ENCODE assay signal across 1 cellular context in the genomic region with DNA sequence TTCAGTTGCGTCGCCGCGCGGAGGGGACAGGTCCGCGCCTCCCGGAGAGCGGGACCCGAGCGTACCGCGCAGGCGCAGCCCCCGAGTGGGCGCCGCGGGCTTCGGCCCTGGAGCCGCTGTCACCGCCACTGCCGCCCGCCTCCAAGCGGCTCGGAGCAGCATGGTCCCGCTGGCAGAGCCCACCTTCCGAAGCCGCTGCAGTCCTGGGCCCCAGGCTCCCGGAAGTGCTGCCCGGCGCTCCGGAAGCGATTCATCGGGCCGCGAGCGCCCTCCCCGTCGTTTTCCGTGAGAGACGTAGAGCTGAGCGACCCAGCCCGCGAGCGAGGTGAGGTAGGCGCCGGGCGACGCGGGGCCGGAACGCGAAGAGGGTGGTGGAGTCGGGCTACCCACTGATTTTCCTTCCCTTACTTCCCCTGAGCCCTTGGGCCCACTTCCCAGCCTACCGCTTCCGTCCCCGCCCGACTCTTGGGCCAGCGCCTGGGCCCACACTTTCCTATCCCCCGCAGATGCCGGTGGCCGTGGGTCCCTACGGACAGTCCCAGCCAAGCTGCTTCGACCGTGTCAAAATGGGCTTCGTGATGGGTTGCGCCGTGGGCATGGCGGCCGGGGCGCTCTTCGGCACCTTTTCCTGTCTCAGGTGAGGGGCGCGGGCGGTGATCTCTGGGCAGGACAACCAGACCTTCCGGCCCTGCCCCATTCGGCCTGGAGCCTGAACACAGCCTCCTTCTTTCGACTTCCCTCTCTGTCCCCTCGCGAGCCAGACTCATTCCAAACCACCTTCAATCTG.
TF ChIP-seq lines count a peak whose summit lies in the region.

A gene (minus strand): TSS at position 226 of the 787 bp plus-strand sequence. CDS start 64 bp downstream, at position 162.
A gene (plus strand): TSS at position 279 of the 787 bp plus-strand sequence. CDS start 228 bp downstream, at position 507.

TF ChIP-seq in GM12878, 131 proteins besides CTCF, POLR2A, EP300 and RAD21 (continued from another document):
- TF ChIP-seq, protein P1, sequence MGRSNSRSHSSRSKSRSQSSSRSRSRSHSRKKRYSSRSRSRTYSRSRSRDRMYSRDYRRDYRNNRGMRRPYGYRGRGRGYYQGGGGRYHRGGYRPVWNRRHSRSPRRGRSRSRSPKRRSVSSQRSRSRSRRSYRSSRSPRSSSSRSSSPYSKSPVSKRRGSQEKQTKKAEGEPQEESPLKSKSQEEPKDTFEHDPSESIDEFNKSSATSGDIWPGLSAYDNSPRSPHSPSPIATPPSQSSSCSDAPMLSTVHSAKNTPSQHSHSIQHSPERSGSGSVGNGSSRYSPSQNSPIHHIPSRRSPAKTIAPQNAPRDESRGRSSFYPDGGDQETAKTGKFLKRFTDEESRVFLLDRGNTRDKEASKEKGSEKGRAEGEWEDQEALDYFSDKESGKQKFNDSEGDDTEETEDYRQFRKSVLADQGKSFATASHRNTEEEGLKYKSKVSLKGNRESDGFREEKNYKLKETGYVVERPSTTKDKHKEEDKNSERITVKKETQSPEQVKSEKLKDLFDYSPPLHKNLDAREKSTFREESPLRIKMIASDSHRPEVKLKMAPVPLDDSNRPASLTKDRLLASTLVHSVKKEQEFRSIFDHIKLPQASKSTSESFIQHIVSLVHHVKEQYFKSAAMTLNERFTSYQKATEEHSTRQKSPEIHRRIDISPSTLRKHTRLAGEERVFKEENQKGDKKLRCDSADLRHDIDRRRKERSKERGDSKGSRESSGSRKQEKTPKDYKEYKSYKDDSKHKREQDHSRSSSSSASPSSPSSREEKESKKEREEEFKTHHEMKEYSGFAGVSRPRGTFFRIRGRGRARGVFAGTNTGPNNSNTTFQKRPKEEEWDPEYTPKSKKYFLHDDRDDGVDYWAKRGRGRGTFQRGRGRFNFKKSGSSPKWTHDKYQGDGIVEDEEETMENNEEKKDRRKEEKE (IDR thresholded peaks at IDR 0.05) = no peak
